24 cellular contexts compared by ENCODE assay signal in the genomic region with DNA sequence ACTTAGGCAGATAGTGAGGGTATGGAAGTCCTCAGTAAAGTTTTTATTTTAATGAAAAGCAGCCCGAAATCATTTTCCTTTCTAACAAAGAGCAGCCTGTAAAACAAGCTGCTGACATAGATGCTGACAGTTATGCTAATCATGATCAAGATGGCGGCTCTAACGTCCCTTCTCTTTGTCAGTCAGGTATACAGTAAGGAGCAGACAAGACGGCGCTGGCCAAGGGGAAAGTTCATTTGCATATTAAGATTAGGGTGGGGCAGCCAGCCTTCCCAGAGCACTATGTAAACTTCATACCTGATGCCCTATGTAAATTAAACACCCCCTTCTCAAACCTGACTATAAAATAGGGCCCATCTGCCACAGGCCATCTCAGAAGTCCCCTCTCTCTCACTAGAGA.
DNase-seq lines count a peak whose midpoint lies in the region; ATAC-seq, FAIRE-seq and TF ChIP-seq lines count a peak whose summit lies in the region.
"Had no signal": no experiment of that assay in that cellular context is flagged by ENCODE, and none has a peak within 500 bp of the region (broad histone marks: within the 10 kb centered on the region; RNA-seq: fewer than 3 reads in every experiment).

No MANE protein-coding gene starts in this region.

- peak overlapping the region; percentile 2 for H2AFZ ChIP-seq in mammary epithelial cell (ENCODE audit: low read depth, low read length)
- no peak overlapping the region for H2AFZ ChIP-seq in H1 (ENCODE audit: low read length)
- H2AFZ ChIP-seq: GM23248 had no signal

- H3K23ac ChIP-seq in H1 (ENCODE audit: insufficient read length) = no peak overlapping the region

- H3K27me3 ChIP-seq in mammary epithelial cell (ENCODE audit: insufficient read depth, low read length) = no peaks in the 10 kb centered on the region
- peaks cover 3 to 10% (median 7%) of the 10 kb centered on the region in 4 experiments; a peak in 5 of 7 replicates for H3K27me3 ChIP-seq in H1 (replicated peaks in 1 of 4; ENCODE audit: control insufficient read depth in 3 of 4, extremely low read depth in 1 of 4, insufficient read depth in 3 of 4, low read length in 3 of 4)

- no peaks in the 10 kb centered on the region for H3K79me1 ChIP-seq in H1 (ENCODE audit: low read depth, low read length)

- H2BK120ac ChIP-seq in H1 (replicated peaks; ENCODE audit: low read depth, low read length) = no peak overlapping the region

- H3K4me3 ChIP-seq in mammary epithelial cell (replicated peaks in 1 of 3; ENCODE audit: insufficient read depth in 1 of 3, low read depth in 2 of 3, low read length in 3 of 3) (no peak overlapping the region), H1 (ENCODE audit: extremely low read depth in 1 of 4, insufficient read depth in 2 of 4, low read depth in 3 of 4, low read length in 4 of 4) (no peak overlapping the region)
- H3K4me3 ChIP-seq: BLaER1, GM23248 had no signal

- H3K27ac Mint-ChIP-seq in MCF 10A (ENCODE audit: low read depth, unreplicated experiment) = no peak overlapping the region
- H3K27ac Mint-ChIP-seq: CD4-positive, CD25-positive, alpha-beta regulatory T cell; T-helper 1 cell treated with Interleukin-12 subunit alpha and Interleukin-12 subunit beta and Interleukin-4 antibody, amounts not matched to agents 30 μg/mL and 1 μg/mL, for 36 hours had no signal

- WGBS in mammary epithelial cell (ENCODE audit: low coverage, missing lambda C conversion rate) = 58% methylated on average over 5 of the region's 5 CpGs
- 69% methylated on average over 5 of the region's 5 CpGs; no CpG with 5 or more reads in 1 of the 2 experiments for WGBS in H1 (ENCODE audit: extremely low coverage in 1 of 2, insufficient coverage in 1 of 2, insufficient read length in 1 of 2, insufficient replicate concordance in 2 of 2, low coverage in 1 of 2, low lambda C conversion rate in 2 of 2, missing lambda C conversion rate in 1 of 2), 2 experiments

- dilution Hi-C loops in mammary epithelial cell (cut with HindIII; ENCODE audit: low sequenced_read_pairs) = no loop called here

- no peak for TF ChIP-seq RAD21 in H1 (IDR thresholded peaks at IDR 0.05 in 1 of 2, conservative IDR thresholded peaks at IDR 0.05 in 1 of 2; ENCODE audit: low read depth in 2 of 2, low read length in 2 of 2)

- no peak overlapping the region for H3K56ac ChIP-seq in H1 (replicated peaks; ENCODE audit: insufficient read length, low read depth, low read length)

- H3K27ac ChIP-seq in mammary epithelial cell (ENCODE audit: insufficient read depth, low read depth, low read length) (no peak overlapping the region), H1 (ENCODE audit: low read depth, low read length) (no peak overlapping the region)
- H3K27ac ChIP-seq: BLaER1, GM23248, RWPE1 had no signal

- H3K4me2 ChIP-seq in mammary epithelial cell (ENCODE audit: insufficient read depth, low read depth, low read length) (no peak overlapping the region), H1 (ENCODE audit: insufficient read depth in 1 of 2, low read depth in 2 of 2, low read length in 2 of 2) (no peak overlapping the region)
- H3K4me2 ChIP-seq: BLaER1 had no signal

- H3K4ac ChIP-seq in H1 (replicated peaks; ENCODE audit: insufficient read length, low read depth, low read length) = no peak overlapping the region

- peaks cover 5% of the 10 kb centered on the region for H3K9me3 Mint-ChIP-seq in MCF 10A (ENCODE audit: unreplicated experiment)
- H3K9me3 Mint-ChIP-seq: T-helper 1 cell treated with Interleukin-12 subunit alpha and Interleukin-12 subunit beta and Interleukin-4 antibody, amounts not matched to agents 30 μg/mL and 1 μg/mL, for 36 hours had no signal

- H4K20me1 ChIP-seq in mammary epithelial cell (ENCODE audit: insufficient read depth, low read length) (no peaks in the 10 kb centered on the region), H1 (replicated peaks in 1 of 2; ENCODE audit: control insufficient read depth in 1 of 2, insufficient read depth in 2 of 2, low read length in 2 of 2) (no peaks in the 10 kb centered on the region)
- H4K20me1 ChIP-seq: BLaER1 had no signal

- no peaks in the 10 kb centered on the region for H3K9me3 ChIP-seq in mammary epithelial cell (replicated peaks; ENCODE audit: insufficient read depth, low read length)
- no peaks in the 10 kb centered on the region for H3K9me3 ChIP-seq in H1 (ENCODE audit: insufficient read depth in 2 of 2, low read depth in 1 of 2, low read length in 1 of 2)
- H3K9me3 ChIP-seq: BLaER1 had no signal

- ATAC-seq in HG02885 (IDR thresholded peaks at IDR 0.05; ENCODE audit: poor library complexity, unreplicated experiment) = peak; percentile 36
- ATAC-seq: HepG2, Panc1 had no signal

- H2BK5ac ChIP-seq in H1 (ENCODE audit: low read depth, low read length) = no peak overlapping the region

- no peak for TF ChIP-seq POLR2A in H1 (IDR thresholded peaks at IDR 0.05; ENCODE audit: control extremely low read depth in 1 of 2, low read depth in 2 of 2, low read length in 2 of 2)

- POLR2A ChIA-PET in MCF 10A (lab: Yijun Ruan, JAX) (no interaction called here), H1 (lab: Charles Lee; ENCODE audit: partially characterized antibody) (no interaction called here)

- H3K18ac ChIP-seq in H1 (ENCODE audit: extremely low read depth, low read length) = no peak overlapping the region

- H3K27me3 Mint-ChIP-seq in MCF 10A (ENCODE audit: insufficient read depth, unreplicated experiment) = no peaks in the 10 kb centered on the region
- H3K27me3 Mint-ChIP-seq: CD4-positive, CD25-positive, alpha-beta regulatory T cell had no signal

- intact Hi-C loops in mammary epithelial cell (cut with micrococcal nuclease) (no loop called here), MCF 10A (cut with micrococcal nuclease) (no loop called here)

- FAIRE-seq in H1 (lab: Jason Lieb, UNC) = no peak
- FAIRE-seq: A204.1, GM12891, HepG2 had no signal

- DNase-seq in mammary epithelial cell (no peak), MCF 10A (ENCODE audit: unreplicated experiment) (no peak), H1 (ENCODE audit: low read depth in 1 of 2, low spot score in 2 of 2) (no peak), H4 (ENCODE audit: low spot score) (no peak), globus pallidus (ENCODE audit: low spot score) (no peak), T-helper 9 cell (no peak)
- DNase-seq: CD4-positive, CD25-positive, alpha-beta regulatory T cell; DMS53; GM23248; HCEC 1CT; Karpas-422; MV-4-11; NCI-H1105; NCI-H1436 treated with DMSO at 0.1 percent for 48 hours; NCI-H187 treated with DMSO at 0.1 percent for 48 hours; SHP77 had no signal

- no peaks in the 10 kb centered on the region for H3K4me1 Mint-ChIP-seq in MCF 10A (ENCODE audit: insufficient read depth, unreplicated experiment)
- H3K4me1 Mint-ChIP-seq: CD4-positive, CD25-positive, alpha-beta regulatory T cell had no signal

- H4K5ac ChIP-seq in H1 (ENCODE audit: insufficient read length, low read depth, low read length) = no peak overlapping the region

- no peak overlapping the region for H3K14ac ChIP-seq in H1 (ENCODE audit: insufficient read length)

- no peaks in the 10 kb centered on the region for H3K36me3 Mint-ChIP-seq in MCF 10A (ENCODE audit: insufficient read depth, unreplicated experiment)
- H3K36me3 Mint-ChIP-seq: CD4-positive, CD25-positive, alpha-beta regulatory T cell had no signal

- CTCF ChIA-PET in mammary epithelial cell (lab: Charles Lee; ENCODE audit: low non-redundant PET) (no interaction called here), MCF 10A (lab: Yijun Ruan, JAX) (no interaction called here), H1 (lab: Charles Lee; ENCODE audit: partially characterized antibody) (no interaction called here)

- TF ChIP-seq CTCF in mammary epithelial cell (conservative IDR thresholded peaks at IDR 0.05 in 1 of 2, IDR thresholded peaks at IDR 0.05 in 1 of 2; ENCODE audit: extremely low read depth in 1 of 2, insufficient read depth in 1 of 2, low read depth in 1 of 2, low read length in 2 of 2) = no peak
- no peak for TF ChIP-seq CTCF in MCF 10A (IDR thresholded peaks at IDR 0.05; ENCODE audit: unreplicated experiment)
- no peak for TF ChIP-seq CTCF in H1 (IDR thresholded peaks at IDR 0.05; ENCODE audit: control extremely low read depth in 1 of 3, insufficient read depth in 1 of 3, low read depth in 1 of 3, low read length in 3 of 3)

- no peak overlapping the region for H2BK15ac ChIP-seq in H1 (ENCODE audit: low read length)

- TF ChIP-seq EP300 in H1 (IDR thresholded peaks at IDR 0.05; ENCODE audit: borderline replicate concordance in 1 of 2, low read depth in 2 of 2, low read length in 2 of 2) = no peak

- no peak overlapping the region for H2BK12ac ChIP-seq in H1 (ENCODE audit: low read depth, low read length)

- H3K36me3 ChIP-seq in mammary epithelial cell (ENCODE audit: insufficient read depth, low read length) (no peaks in the 10 kb centered on the region), H1 (ENCODE audit: control insufficient read depth in 2 of 4, insufficient read depth in 4 of 4, low read length in 3 of 4) (no peaks in the 10 kb centered on the region)
- H3K36me3 ChIP-seq: BLaER1 had no signal

- no peak overlapping the region for H2BK20ac ChIP-seq in H1 (ENCODE audit: low read length)

- H4K91ac ChIP-seq in H1 (replicated peaks; ENCODE audit: insufficient read length, low read length) = no peak overlapping the region

- no peak overlapping the region for H3K4me3 Mint-ChIP-seq in MCF 10A (ENCODE audit: unreplicated experiment)
- H3K4me3 Mint-ChIP-seq: CD4-positive, CD25-positive, alpha-beta regulatory T cell; T-helper 1 cell treated with Interleukin-12 subunit alpha and Interleukin-12 subunit beta and Interleukin-4 antibody, amounts not matched to agents 30 μg/mL and 1 μg/mL, for 36 hours had no signal

- in situ Hi-C loops in mammary epithelial cell (cut with MboI; ENCODE audit: low sequenced_read_pairs in 2 of 2) = no loop called here

- no peak overlapping the region for H2AK5ac ChIP-seq in H1 (ENCODE audit: low read depth, low read length)

- H3K23me2 ChIP-seq in H1 (ENCODE audit: low read depth, low read length) = no peaks in the 10 kb centered on the region

- no peaks in the 10 kb centered on the region for H3K79me2 ChIP-seq in mammary epithelial cell (ENCODE audit: insufficient read depth, low read length)
- H3K79me2 ChIP-seq in H1 (ENCODE audit: control insufficient read depth in 1 of 2, insufficient read depth in 2 of 2, low read length in 2 of 2) = no peaks in the 10 kb centered on the region

- H3K9ac ChIP-seq in mammary epithelial cell (ENCODE audit: insufficient read depth, low read length) (no peak overlapping the region), H1 (replicated peaks in 1 of 4; ENCODE audit: extremely low read depth in 1 of 4, low read depth in 3 of 4, low read length in 3 of 4) (no peak overlapping the region)
- H3K9ac ChIP-seq: BLaER1, GM23248 had no signal

- no TSS peak for BruUV-seq in mammary epithelial cell (replicated peaks; lab: Mats Ljungman, UMichigan)
- no TSS peak for BruUV-seq in MCF 10A (replicated peaks; lab: Mats Ljungman, UMichigan)

- H4K8ac ChIP-seq in H1 (ENCODE audit: extremely low read depth, insufficient read depth, low read length) = no peak overlapping the region

- H3K4me1 ChIP-seq in mammary epithelial cell (ENCODE audit: insufficient read depth, low read length) = no peaks in the 10 kb centered on the region
- H3K4me1 ChIP-seq in H1 (replicated peaks in 1 of 4; ENCODE audit: control insufficient read depth in 3 of 4, insufficient read depth in 4 of 4, low read length in 3 of 4) = no peaks in the 10 kb centered on the region
- H3K4me1 ChIP-seq: BLaER1 had no signal

TF ChIP-seq in H1, 55 proteins besides CTCF, POLR2A, EP300 and RAD21 (continues in another document):
- peak; percentile 21; the same call in 1 of the 2 replicates for TF ChIP-seq YY1 (IDR thresholded peaks at IDR 0.05; ENCODE audit: low read depth, low read length)
